Comparison of ENCODE assay signal across 8 cellular contexts in genomic region chr10:80204193-80204714, GRCh38. TPM values are rescaled to one million over a fixed set of nuclear protein-coding genes. Genes with fewer than 3 reads are reported as not detected.
DNase-seq lines count a peak whose midpoint lies in the region; ATAC-seq, FAIRE-seq and TF ChIP-seq lines count a peak whose summit lies in the region.

No MANE protein-coding gene starts in this region.

- TF ChIP-seq RAD21 in Ishikawa (IDR thresholded peaks at IDR 0.05; ENCODE audit: low read depth) = no peak

- no peak for FAIRE-seq in kidney (lab: Jason Lieb, UNC)

- intact Hi-C loops in CD14-positive monocyte (cut with micrococcal nuclease) = loop anchor here in 1 of 2 donors (1.0 to 10.0 kb wide), 3 partner anchors 13 to 129 kb away; partner anchors contain the start of gene TMEM254
- intact Hi-C loops in kidney (cut with DNase I) = loop anchor here (10.0 kb wide), 1 partner anchor 49 kb away; no protein-coding TSS in a partner anchor

- DNase-seq in CD14-positive monocyte (ENCODE audit: low spot score) (no peak), astrocyte of the spinal cord (ENCODE audit: low read depth, low spot score) (peak; percentile 27), kidney (no peak)
- peak in 1 of 2 donors; percentile 33 for DNase-seq in stimulated activated naive CD8-positive, alpha-beta T cell treated with anti-CD3 and anti-CD28 coated beads, Interleukin-15, amount 100 ng/mL, for 72 hours

- H3K4me3 ChIP-seq in astrocyte of the spinal cord (ENCODE audit: low read depth, low read length) (peak overlapping the region; percentile 81), kidney (ENCODE audit: low read length in 2 of 2) (peak overlapping the region; percentile 86 to 92)

- no peak for TF ChIP-seq CTCF in CD14-positive monocyte (IDR thresholded peaks at IDR 0.05)
- TF ChIP-seq CTCF in astrocyte of the spinal cord (IDR thresholded peaks at IDR 0.05; ENCODE audit: low read depth, low read length) = no peak
- no peak for TF ChIP-seq CTCF in kidney (IDR thresholded peaks at IDR 0.05; ENCODE audit: borderline replicate concordance, extremely low read depth, insufficient read depth)

- peaks cover 0 to 2% (median 0%) of the 10 kb centered on the region in 7 donors for H3K9me3 Mint-ChIP-seq in CD14-positive monocyte
- H3K9me3 Mint-ChIP-seq in stimulated activated naive CD8-positive, alpha-beta T cell treated with anti-CD3 and anti-CD28 coated beads, Interleukin-15, amount 100 ng/mL, for 72 hours = no peaks in the 10 kb centered on the region

- no peaks in the 10 kb centered on the region for H3K9me3 ChIP-seq in kidney (ENCODE audit: control insufficient read depth in 1 of 2, low read length in 2 of 2)

- peak; percentile 83 for TF ChIP-seq EP300 in Ishikawa (IDR thresholded peaks at IDR 0.05; ENCODE audit: borderline replicate concordance)

- peaks cover 64% of the 10 kb centered on the region for H3K4me1 Mint-ChIP-seq in CD14-positive monocyte
- peaks cover 58% of the 10 kb centered on the region for H3K4me1 Mint-ChIP-seq in stimulated activated naive CD8-positive, alpha-beta T cell treated with anti-CD3 and anti-CD28 coated beads, Interleukin-15, amount 100 ng/mL, for 72 hours

- no peak for ATAC-seq in stimulated activated naive CD8-positive, alpha-beta T cell treated with anti-CD3 and anti-CD28 coated beads, Interleukin-15, amount 100 ng/mL, for 72 hours
- ATAC-seq in GM21825 (IDR thresholded peaks at IDR 0.05; ENCODE audit: unreplicated experiment) (no peak), HG02610 (IDR thresholded peaks at IDR 0.05; ENCODE audit: unreplicated experiment) (no peak), GM19023 (IDR thresholded peaks at IDR 0.05; ENCODE audit: unreplicated experiment) (no peak)

- peaks cover 2% of the 10 kb centered on the region in 3 donors for H3K27me3 Mint-ChIP-seq in CD14-positive monocyte (ENCODE audit: low read depth in 3 of 3)
- no peaks in the 10 kb centered on the region for H3K27me3 Mint-ChIP-seq in stimulated activated naive CD8-positive, alpha-beta T cell treated with anti-CD3 and anti-CD28 coated beads, Interleukin-15, amount 100 ng/mL, for 72 hours

- peak overlapping the region; percentile 88 to 97 for H3K4me3 Mint-ChIP-seq in CD14-positive monocyte
- peak overlapping the region; percentile 85 to 87 for H3K4me3 Mint-ChIP-seq in stimulated activated naive CD8-positive, alpha-beta T cell treated with anti-CD3 and anti-CD28 coated beads, Interleukin-15, amount 100 ng/mL, for 72 hours

- peak overlapping the region; percentile 97 for H3K9ac ChIP-seq in kidney (ENCODE audit: low read length in 2 of 2)

- H3K36me3 ChIP-seq in kidney (ENCODE audit: control insufficient read depth in 1 of 2, insufficient read depth in 2 of 2, low read length in 2 of 2) = no peaks in the 10 kb centered on the region

- in situ Hi-C loops in astrocyte of the spinal cord (cut with HindIII; ENCODE audit: low sequenced_read_pairs) = no loop called here

- peaks cover 13 to 14% of the 10 kb centered on the region in 2 donors for H3K36me3 Mint-ChIP-seq in CD14-positive monocyte

- H3K27ac Mint-ChIP-seq in CD14-positive monocyte = peak overlapping the region; percentile 78 to 94 (median 87)
- H3K27ac Mint-ChIP-seq in stimulated activated naive CD8-positive, alpha-beta T cell treated with anti-CD3 and anti-CD28 coated beads, Interleukin-15, amount 100 ng/mL, for 72 hours = peak overlapping the region; percentile 73 to 98

- H3K27ac ChIP-seq in kidney (ENCODE audit: low read depth in 2 of 2, low read length in 2 of 2) = peak overlapping the region; percentile 98 to 99

- peaks cover 40 to 60% of the 10 kb centered on the region in 2 donors for H3K4me1 ChIP-seq in kidney (ENCODE audit: control insufficient read depth in 1 of 2, insufficient read depth in 1 of 2, low read depth in 1 of 2, low read length in 2 of 2)

TF ChIP-seq in Ishikawa, 13 proteins besides CTCF, POLR2A, EP300 and RAD21:
- TF ChIP-seq, protein P1, sequence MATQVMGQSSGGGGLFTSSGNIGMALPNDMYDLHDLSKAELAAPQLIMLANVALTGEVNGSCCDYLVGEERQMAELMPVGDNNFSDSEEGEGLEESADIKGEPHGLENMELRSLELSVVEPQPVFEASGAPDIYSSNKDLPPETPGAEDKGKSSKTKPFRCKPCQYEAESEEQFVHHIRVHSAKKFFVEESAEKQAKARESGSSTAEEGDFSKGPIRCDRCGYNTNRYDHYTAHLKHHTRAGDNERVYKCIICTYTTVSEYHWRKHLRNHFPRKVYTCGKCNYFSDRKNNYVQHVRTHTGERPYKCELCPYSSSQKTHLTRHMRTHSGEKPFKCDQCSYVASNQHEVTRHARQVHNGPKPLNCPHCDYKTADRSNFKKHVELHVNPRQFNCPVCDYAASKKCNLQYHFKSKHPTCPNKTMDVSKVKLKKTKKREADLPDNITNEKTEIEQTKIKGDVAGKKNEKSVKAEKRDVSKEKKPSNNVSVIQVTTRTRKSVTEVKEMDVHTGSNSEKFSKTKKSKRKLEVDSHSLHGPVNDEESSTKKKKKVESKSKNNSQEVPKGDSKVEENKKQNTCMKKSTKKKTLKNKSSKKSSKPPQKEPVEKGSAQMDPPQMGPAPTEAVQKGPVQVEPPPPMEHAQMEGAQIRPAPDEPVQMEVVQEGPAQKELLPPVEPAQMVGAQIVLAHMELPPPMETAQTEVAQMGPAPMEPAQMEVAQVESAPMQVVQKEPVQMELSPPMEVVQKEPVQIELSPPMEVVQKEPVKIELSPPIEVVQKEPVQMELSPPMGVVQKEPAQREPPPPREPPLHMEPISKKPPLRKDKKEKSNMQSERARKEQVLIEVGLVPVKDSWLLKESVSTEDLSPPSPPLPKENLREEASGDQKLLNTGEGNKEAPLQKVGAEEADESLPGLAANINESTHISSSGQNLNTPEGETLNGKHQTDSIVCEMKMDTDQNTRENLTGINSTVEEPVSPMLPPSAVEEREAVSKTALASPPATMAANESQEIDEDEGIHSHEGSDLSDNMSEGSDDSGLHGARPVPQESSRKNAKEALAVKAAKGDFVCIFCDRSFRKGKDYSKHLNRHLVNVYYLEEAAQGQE (IDR thresholded peaks at IDR 0.05; ENCODE audit: low read depth) = no peak; the same call in 1 of the 2 replicates
- TF ChIP-seq TCF12 (IDR thresholded peaks at IDR 0.05; ENCODE audit: low read depth) (peak; percentile 88), NFIC (IDR thresholded peaks at IDR 0.05) (peak; percentile 70), CEBPB (IDR thresholded peaks at IDR 0.05) (peak; percentile 33; the same call in 1 of the 2 replicates), USF1 (IDR thresholded peaks at IDR 0.05) (peak; percentile 41; the same call in 1 of the 2 replicates), TAF1 (IDR thresholded peaks at IDR 0.05; ENCODE audit: low read depth) (0 out of 2 replicates have a peak, but pooled peaks have one; percentile 13), CREB1 (IDR thresholded peaks at IDR 0.05; ENCODE audit: low read depth) (no peak), EGR1 (IDR thresholded peaks at IDR 0.05) (peak; percentile 94), YY1 (IDR thresholded peaks at IDR 0.05; ENCODE audit: low read depth) (peak; percentile 57; the same call in 1 of the 2 replicates), FOXM1 (IDR thresholded peaks at IDR 0.05; ENCODE audit: borderline replicate concordance, low read depth) (0 out of 2 replicates have a peak, but pooled peaks have one; percentile 20), TEAD4 (IDR thresholded peaks at IDR 0.05) (peak; percentile 96), ZBTB7A (IDR thresholded peaks at IDR 0.05; ENCODE audit: low read depth) (0 out of 2 replicates have a peak, but pooled peaks have one; percentile 15)
- TF ChIP-seq, protein P2, sequence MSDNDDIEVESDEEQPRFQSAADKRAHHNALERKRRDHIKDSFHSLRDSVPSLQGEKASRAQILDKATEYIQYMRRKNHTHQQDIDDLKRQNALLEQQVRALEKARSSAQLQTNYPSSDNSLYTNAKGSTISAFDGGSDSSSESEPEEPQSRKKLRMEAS (IDR thresholded peaks at IDR 0.05) = peak; percentile 70

RNA-seq across cellular contexts. Expression of gene ANXA11, which starts 1.1 kb away (rescaled TPM):
- 100 to 1,000 TPM; 134 to 174 TPM for polyA plus RNA-seq in CD14-positive monocyte
- 435 TPM for total RNA-seq in kidney
- polyA plus RNA-seq in kidney (ENCODE audit: insufficient read depth, low read depth, low replicate concordance) = 543 TPM
